15 cellular contexts compared by ENCODE assay signal in genomic region chr2:212811036-212811805, GRCh38.
DNase-seq lines count a peak whose midpoint lies in the region; ATAC-seq lines count a peak whose summit lies in the region.
"Had no signal": no experiment of that assay in that cellular context is flagged by ENCODE, and none has a peak within 500 bp of the region (broad histone marks: within the 10 kb centered on the region; RNA-seq: fewer than 3 reads in every experiment).

No MANE protein-coding gene starts in this region.

- no peak overlapping the region for H3K9ac ChIP-seq in mesenchymal stem cell (ENCODE audit: low read length)

- no peak overlapping the region for H4K91ac ChIP-seq in mesenchymal stem cell (ENCODE audit: low read length)

- H2BK12ac ChIP-seq in mesenchymal stem cell (ENCODE audit: low read length in 2 of 2): no peak overlapping the region

- no peak overlapping the region for H3K27ac ChIP-seq in mesenchymal stem cell (ENCODE audit: low read length, poor library complexity, severe bottlenecking)
- H3K27ac ChIP-seq: lower lobe of right lung, neutrophil had no signal

- no peaks in the 10 kb centered on the region for H3K9me3 ChIP-seq in mesenchymal stem cell (ENCODE audit: control insufficient read depth, low read length)
- H3K9me3 ChIP-seq: lower lobe of right lung, neutrophil had no signal

- no peak overlapping the region for H2BK15ac ChIP-seq in mesenchymal stem cell (ENCODE audit: low read depth, poor library complexity, severe bottlenecking)

- H3K4me1 ChIP-seq in mesenchymal stem cell (ENCODE audit: control insufficient read depth, insufficient read depth, low read depth, low read length): no peaks in the 10 kb centered on the region
- H3K4me1 ChIP-seq: lower lobe of right lung had no signal

- no peak overlapping the region for H2AFZ ChIP-seq in mesenchymal stem cell (ENCODE audit: low read depth, low read length)

- ATAC-seq in HG02870 (IDR thresholded peaks at IDR 0.05; ENCODE audit: unreplicated experiment): peak; percentile 58
- ATAC-seq: lower lobe of right lung had no signal

- no peaks in the 10 kb centered on the region for H3K79me1 ChIP-seq in mesenchymal stem cell (replicated peaks; ENCODE audit: low read length, poor library complexity, severe bottlenecking)

- no peak overlapping the region for H2BK120ac ChIP-seq in mesenchymal stem cell (ENCODE audit: low read depth, low read length)

- no peak overlapping the region for H3K18ac ChIP-seq in mesenchymal stem cell (ENCODE audit: low read depth in 1 of 2, low read length in 2 of 2)

- H3K4me3 ChIP-seq in mesenchymal stem cell (ENCODE audit: insufficient read depth in 1 of 2, low read depth in 1 of 2, low read length in 2 of 2): no peak overlapping the region
- H3K4me3 ChIP-seq: lower lobe of right lung had no signal

- DNase-seq in NCI-H1105 treated with DMSO at 0.1 percent for 48 hours (lab: John Stamatoyannopoulos, UW): peak; percentile 24
- no peak for DNase-seq in NCI-H1105 (lab: John Stamatoyannopoulos, UW)
- DNase-seq in RPMI8226: peak; percentile 55
- peak; percentile 45 for DNase-seq in mesenchymal stem cell
- no peak for DNase-seq in superior temporal gyrus (ENCODE audit: extremely low spot score)
- no peak for DNase-seq in NCI-H1417 treated with DMSO at 0.1 percent for 48 hours (lab: John Stamatoyannopoulos, UW)
- DNase-seq in iPS-NIHi7 (ENCODE audit: extremely low spot score): no peak
- DNase-seq: 8988T, activated gamma-delta T cell treated with Interleukin-2 at 50 U/mL for 16 hours, COR-L47, lower lobe of right lung, NCI-H2171 treated with DMSO at 0.1 percent for 48 hours, trophoblast cell had no signal

- H3K14ac ChIP-seq in mesenchymal stem cell (ENCODE audit: low read length in 2 of 2): no peak overlapping the region

- no peaks in the 10 kb centered on the region for H3K36me3 ChIP-seq in mesenchymal stem cell (ENCODE audit: control insufficient read depth in 1 of 2, insufficient read depth in 2 of 2, low read depth in 1 of 2, low read length in 2 of 2)
- H3K36me3 ChIP-seq: lower lobe of right lung, neutrophil had no signal

- H2AK5ac ChIP-seq in mesenchymal stem cell (ENCODE audit: low read length, severe bottlenecking): no peak overlapping the region

- H3K23ac ChIP-seq in mesenchymal stem cell (ENCODE audit: low read length in 2 of 2): no peak overlapping the region

- 78% methylated on average over 3 of the region's 3 CpGs for WGBS in mesenchymal stem cell

- no peak overlapping the region for H4K8ac ChIP-seq in mesenchymal stem cell (ENCODE audit: low read length)

- H3K4ac ChIP-seq in mesenchymal stem cell (ENCODE audit: low read depth in 1 of 2, low read length in 2 of 2): no peak overlapping the region

- no peak overlapping the region for H3K4me2 ChIP-seq in mesenchymal stem cell (ENCODE audit: low read length, poor library complexity, severe bottlenecking)

- no peak overlapping the region for H2BK5ac ChIP-seq in mesenchymal stem cell (ENCODE audit: low read depth, low read length, poor library complexity, severe bottlenecking)

- H3K27me3 ChIP-seq in mesenchymal stem cell (ENCODE audit: control insufficient read depth in 1 of 2, insufficient read depth in 1 of 2, low read length in 2 of 2): no peaks in the 10 kb centered on the region
- H3K27me3 ChIP-seq: neutrophil had no signal

Comparison
In these comparisons a context has a peak if more than half of its experiments do, and no peak if none do; other contexts are left out.
1. DNase-seq: peak in NCI-H1105 treated with DMSO at 0.1 percent for 48 hours (single experiment), RPMI8226 (single experiment) and mesenchymal stem cell (single experiment); none in NCI-H1105 (single experiment), superior temporal gyrus (single experiment), NCI-H1417 treated with DMSO at 0.1 percent for 48 hours (single experiment) and iPS-NIHi7 (single experiment).